In the genomic region with DNA sequence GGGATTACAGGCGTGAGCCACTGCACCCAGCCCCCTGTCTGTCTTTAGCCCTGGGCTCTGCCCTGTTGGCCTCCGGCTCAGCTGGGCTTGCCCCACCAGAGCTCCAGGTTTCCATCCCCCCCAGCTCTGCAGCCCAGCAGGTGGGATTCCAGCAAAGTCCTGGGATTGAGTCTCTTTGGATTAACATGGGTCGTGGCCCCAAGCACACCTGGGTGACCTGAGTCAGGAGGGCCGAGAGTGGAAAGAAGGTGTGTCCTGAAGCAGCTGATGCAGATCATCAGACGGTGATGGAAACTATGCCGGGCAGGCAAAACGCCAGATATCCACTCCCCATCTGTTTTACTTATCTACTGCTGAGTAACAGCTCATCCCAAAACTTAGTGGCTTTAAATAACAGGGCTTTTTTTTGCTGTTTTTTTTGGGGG, we compare ENCODE assay signal across 24 cellular contexts.
DNase-seq lines count a peak whose midpoint lies in the region; ATAC-seq and TF ChIP-seq lines count a peak whose summit lies in the region.
"Had no signal": no experiment of that assay in that cellular context is flagged by ENCODE, and none has a peak within 500 bp of the region (broad histone marks: within the 10 kb centered on the region; RNA-seq: fewer than 3 reads in every experiment).

No MANE protein-coding gene starts in this region.

- no peak overlapping the region for H2AFZ ChIP-seq in trophoblast cell (ENCODE audit: insufficient read depth, low read length, poor library complexity)

- H3K9ac ChIP-seq in trophoblast cell (ENCODE audit: low read length), result no peak overlapping the region

- peaks cover 4% of the 10 kb centered on the region in 2 experiments for H3K4me1 ChIP-seq in trophoblast cell (ENCODE audit: control insufficient read depth in 1 of 2, insufficient read depth in 2 of 2, low read length in 2 of 2)
- peaks cover 3% of the 10 kb centered on the region; the same call in 1 of the 2 replicates for H3K4me1 ChIP-seq in BE2C
- H3K4me1 ChIP-seq: A549, foreskin keratinocyte, SJCRH30, suprapubic skin had no signal

- H3K79me2 ChIP-seq in trophoblast cell (ENCODE audit: control insufficient read depth, insufficient read depth, low read length, poor library complexity), result no peaks in the 10 kb centered on the region

- no peaks in the 10 kb centered on the region for H3K27me3 ChIP-seq in trophoblast cell (ENCODE audit: insufficient read depth, low read length)
- H3K27me3 ChIP-seq in BE2C, result no peaks in the 10 kb centered on the region
- H3K27me3 ChIP-seq: foreskin keratinocyte, SJCRH30, suprapubic skin had no signal

- TF ChIP-seq CTCF in BE2C (IDR thresholded peaks at IDR 0.05; ENCODE audit: low read depth, low read length), result no peak

- ATAC-seq in Right ventricle myocardium inferior (peak; percentile 69), GM19351 (IDR thresholded peaks at IDR 0.05; ENCODE audit: unreplicated experiment) (no peak)
- ATAC-seq: A549, foreskin keratinocyte had no signal

- H3K4me2 ChIP-seq in trophoblast cell (ENCODE audit: low read length), result no peak overlapping the region
- H3K4me2 ChIP-seq: A549 had no signal

- peak overlapping the region; percentile 84 for H2BK12ac ChIP-seq in trophoblast cell (ENCODE audit: low read length)

- H3K4me3 ChIP-seq in trophoblast cell (ENCODE audit: low read depth, low read length) (no peak overlapping the region), BE2C (ENCODE audit: low read depth, low read length) (no peak overlapping the region)
- H3K4me3 ChIP-seq: A549, SJCRH30, suprapubic skin had no signal

- H2BK5ac ChIP-seq in trophoblast cell (ENCODE audit: low read depth, low read length, poor library complexity), result peak overlapping the region; percentile 50

- H3K18ac ChIP-seq in trophoblast cell (ENCODE audit: low read length), result no peak overlapping the region

- peak overlapping the region; percentile 12 for H3K4ac ChIP-seq in trophoblast cell (ENCODE audit: low read depth, low read length)

- H4K91ac ChIP-seq in trophoblast cell (ENCODE audit: low read depth, low read length), result peak overlapping the region; percentile 70

- no peak overlapping the region for H3K23ac ChIP-seq in trophoblast cell (ENCODE audit: low read length)

- no peak overlapping the region for H2AK5ac ChIP-seq in trophoblast cell (ENCODE audit: low read length)

- peak overlapping the region; percentile 39 for H3K14ac ChIP-seq in trophoblast cell (ENCODE audit: low read length)

- H2BK120ac ChIP-seq in trophoblast cell (ENCODE audit: insufficient read depth, low read length, poor library complexity), result peak overlapping the region; percentile 25

- intact Hi-C loops in Right ventricle myocardium inferior (cut with DNase I), result loop anchor here (5.0 kb wide), 1 partner anchor 52 kb away; no protein-coding TSS in a partner anchor

- peaks cover 8% of the 10 kb centered on the region for H3K79me1 ChIP-seq in trophoblast cell (ENCODE audit: low read length)

- no peak overlapping the region for H4K12ac ChIP-seq in trophoblast cell (ENCODE audit: low read depth, low read length)

- no CpG with 5 or more reads among the region's 7 CpGs for WGBS in trophoblast cell (ENCODE audit: extremely low coverage, insufficient coverage, insufficient read length)

- H3K9me3 ChIP-seq in trophoblast cell (ENCODE audit: insufficient read depth, low read depth, low read length) (no peaks in the 10 kb centered on the region), BE2C (no peaks in the 10 kb centered on the region)
- H3K9me3 ChIP-seq: A549, SJCRH30, suprapubic skin had no signal

- H3K36me3 ChIP-seq in trophoblast cell (ENCODE audit: control insufficient read depth in 1 of 2, insufficient read depth in 2 of 2, low read length in 2 of 2), result peaks cover 6 to 7% of the 10 kb centered on the region in 2 experiments
- H3K36me3 ChIP-seq in BE2C, result peaks cover 8% of the 10 kb centered on the region

- DNase-seq in NCI-H2171 treated with DMSO at 0.1 percent for 48 hours (lab: John Stamatoyannopoulos, UW) (peak; percentile 23), NCI-H2171 (lab: John Stamatoyannopoulos, UW) (no peak), Right ventricle myocardium inferior (ENCODE audit: missing footprints) (no peak), trophoblast cell (peak in 1 of 2 donors; percentile 21), NCI-H510A (lab: John Stamatoyannopoulos, UW) (no peak), NCI-H345 (lab: John Stamatoyannopoulos, UW) (no peak), BE2C (no peak)
- DNase-seq: activated gamma-delta T cell treated with Interleukin-2 at 50 U/mL for 16 hours; CD4-positive, alpha-beta T cell; DND-41; effector memory CD4-positive, alpha-beta T cell; HFFc6; NCI-H1930; NCI-H526; nephron progenitor cell; OCI-M1; SJCRH30; stimulated activated CD4-positive, alpha-beta T cell treated with anti-CD3 and anti-CD28 coated beads, Interleukin-2, amount 100 ng/mL, for 48 hours; stimulated activated CD8-positive, alpha-beta memory T cell treated with anti-CD3 and anti-CD28 coated beads, Interleukin-4, amount 100 ng/mL, for 48 hours; T1000 had no signal

- peak overlapping the region; percentile 22 for H4K8ac ChIP-seq in trophoblast cell (ENCODE audit: low read depth, low read length)

- peak overlapping the region; percentile 0 for H3K27ac ChIP-seq in trophoblast cell (ENCODE audit: low read depth, low read length)
- H3K27ac ChIP-seq: A549, foreskin keratinocyte, SJCRH30, suprapubic skin had no signal
